23 cellular contexts compared by ENCODE assay signal in genomic region chr2:84786601-84787000, GRCh38.
"Had no signal": no experiment of that assay in that cellular context is flagged by ENCODE, and none has a peak within 500 bp of the region (broad histone marks: within the 10 kb centered on the region; RNA-seq: fewer than 3 reads in every experiment).

No MANE protein-coding gene starts in this region.

- H3K4me3 Mint-ChIP-seq: dendritic cell treated with granulocyte-macrophage colony-stimulating factor and Interleukin-4, amounts not matched to agents 40 ng/mL and 50 ng/mL, for 4 days; effector memory CD8-positive, alpha-beta T cell; endodermal cell; mesothelial cell of epicardium; naive B cell had no signal

- H3K36me3 ChIP-seq: esophagus squamous epithelium, gastrocnemius medialis, heart right ventricle, left lung, lower lobe of right lung had no signal

- H3K4me1 Mint-ChIP-seq: mesothelial cell of epicardium had no signal

- H3K9me3 Mint-ChIP-seq: dendritic cell treated with granulocyte-macrophage colony-stimulating factor and Interleukin-4, amounts not matched to agents 40 ng/mL and 50 ng/mL, for 4 days; endodermal cell; mesothelial cell of epicardium had no signal

- H3K27ac Mint-ChIP-seq: dendritic cell treated with granulocyte-macrophage colony-stimulating factor and Interleukin-4, amounts not matched to agents 40 ng/mL and 50 ng/mL, for 4 days; effector memory CD8-positive, alpha-beta T cell; endodermal cell; mesothelial cell of epicardium had no signal

- H3K27me3 Mint-ChIP-seq: dendritic cell treated with granulocyte-macrophage colony-stimulating factor and Interleukin-4, amounts not matched to agents 40 ng/mL and 50 ng/mL, for 4 days; effector memory CD8-positive, alpha-beta T cell had no signal

- DNase-seq: effector CD8-positive, alpha-beta T cell; effector memory CD8-positive, alpha-beta T cell; endodermal cell; erythroblast; esophagus squamous epithelium; foreskin fibroblast; foreskin melanocyte; gastrocnemius medialis; glutamatergic neuron; head of caudate nucleus; heart right ventricle; hippocampal formation; left cardiac atrium; left lung; left ventricle myocardium superior; lower lobe of right lung; mesenchymal stem cell; mucosa of descending colon; naive B cell had no signal

- H3K4me1 ChIP-seq: gastrocnemius medialis had no signal

- H3K27me3 ChIP-seq: esophagus squamous epithelium, gastrocnemius medialis, heart right ventricle, left lung had no signal

- H3K9me3 ChIP-seq: esophagus squamous epithelium, gastrocnemius medialis, heart right ventricle, left lung, lower lobe of right lung, mucosa of descending colon had no signal

- H3K4me3 ChIP-seq: coronary artery, esophagus squamous epithelium, gastrocnemius medialis, heart right ventricle, left lung, lower lobe of right lung, mucosa of descending colon had no signal

- H3K36me3 Mint-ChIP-seq: mesothelial cell of epicardium, naive B cell had no signal

- H3K27ac ChIP-seq: coronary artery, epithelial cell of prostate, esophagus squamous epithelium, gastrocnemius medialis, heart right ventricle, left lung, lower lobe of right lung had no signal
